In the genomic region with DNA sequence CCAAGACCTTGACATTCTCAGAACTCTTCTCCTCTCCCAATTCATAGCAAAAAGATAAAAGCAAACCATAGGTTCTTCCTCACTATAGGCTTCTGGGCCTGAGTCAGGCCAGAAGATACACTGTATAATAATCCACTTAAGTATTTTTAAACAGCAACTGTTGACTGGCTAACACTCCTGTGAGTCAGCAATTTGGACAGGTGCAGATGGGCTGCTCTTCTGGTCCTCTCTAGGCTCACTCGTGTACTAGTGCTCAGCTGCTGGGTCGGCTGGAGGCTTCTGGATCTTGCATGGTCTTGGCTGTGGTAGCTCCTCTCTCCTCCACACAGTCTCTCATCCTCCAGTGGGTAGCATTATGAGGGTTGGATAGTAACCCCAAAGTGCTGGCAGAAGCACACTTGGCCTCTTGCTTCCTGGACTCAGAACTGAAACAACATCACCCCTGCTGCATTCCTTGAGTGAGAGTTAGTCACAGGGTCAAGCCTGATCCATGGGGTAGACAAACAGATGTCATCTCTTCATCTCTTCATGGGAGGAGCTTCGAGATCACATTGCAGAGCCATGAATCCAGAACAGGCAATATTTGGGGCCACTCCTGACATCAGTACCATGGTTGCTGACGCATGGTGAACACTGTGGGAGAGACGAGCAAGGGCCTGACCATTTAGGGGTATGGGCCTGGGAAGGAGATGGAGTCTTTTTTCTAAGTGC, we compare ENCODE assay signal across 14 cellular contexts.
"Had no signal": no experiment of that assay in that cellular context is flagged by ENCODE, and none has a peak within 500 bp of the region (broad histone marks: within the 10 kb centered on the region; RNA-seq: fewer than 3 reads in every experiment).

No MANE protein-coding gene starts in this region.

- H3K36me3 ChIP-seq: left ventricle myocardium inferior, right atrium auricular region, uterus had no signal

- H3K9me3 ChIP-seq: left ventricle myocardium inferior, right atrium auricular region, uterus had no signal

- ATAC-seq: activated CD4-positive, alpha-beta T cell treated with anti-CD3 and anti-CD28 coated beads for 36 hours; activated T-cell treated with anti-CD3 and anti-CD28 coated beads, Interleukin-2, amount 50 U/mL, for 4 hours; naive thymus-derived CD8-positive, alpha-beta T cell had no signal

- H3K36me3 Mint-ChIP-seq: activated naive CD8-positive, alpha-beta T cell had no signal

- H3K27me3 ChIP-seq: right atrium auricular region, uterus had no signal

- H3K27ac ChIP-seq: left ventricle myocardium inferior, right atrium auricular region, uterus had no signal

- H3K4me1 ChIP-seq: left ventricle myocardium inferior, right atrium auricular region, uterus had no signal

- H3K4me3 ChIP-seq: left ventricle myocardium inferior, right atrium auricular region, smooth muscle cell, uterus had no signal

- H3K27me3 Mint-ChIP-seq: activated CD4-positive, alpha-beta memory T cell treated with anti-CD3 and anti-CD28 coated beads, Interleukin-2, amount 10 ng/mL, durations not matched to agents 7 days and 5 days; activated CD4-positive, alpha-beta T cell treated with anti-CD3 and anti-CD28 coated beads for 36 hours; activated naive CD8-positive, alpha-beta T cell; naive thymus-derived CD8-positive, alpha-beta T cell had no signal

- H3K4me1 Mint-ChIP-seq: activated CD4-positive, alpha-beta memory T cell treated with anti-CD3 and anti-CD28 coated beads, Interleukin-2, amount 10 ng/mL, durations not matched to agents 7 days and 5 days; activated CD4-positive, alpha-beta T cell treated with anti-CD3 and anti-CD28 coated beads for 36 hours; naive thymus-derived CD8-positive, alpha-beta T cell had no signal

- DNase-seq: activated CD4-positive, alpha-beta memory T cell treated with anti-CD3 and anti-CD28 coated beads, Interleukin-2, amount 10 ng/mL, durations not matched to agents 7 days and 5 days; activated CD4-positive, alpha-beta T cell treated with anti-CD3 and anti-CD28 coated beads for 36 hours; activated effector memory CD4-positive, alpha-beta T cell treated with anti-CD3 and anti-CD28 coated beads, Interleukin-2, amount 50 U/mL, for 16 hours; activated T-cell treated with anti-CD3 and anti-CD28 coated beads, Interleukin-2, amount 50 U/mL, for 4 hours; amniotic stem cell; caudate nucleus; erythroblast; left ventricle myocardium inferior; naive thymus-derived CD8-positive, alpha-beta T cell; uterus had no signal

- H3K27ac Mint-ChIP-seq: activated CD4-positive, alpha-beta memory T cell treated with anti-CD3 and anti-CD28 coated beads, Interleukin-2, amount 10 ng/mL, durations not matched to agents 7 days and 5 days; activated CD4-positive, alpha-beta T cell treated with anti-CD3 and anti-CD28 coated beads for 36 hours; activated naive CD8-positive, alpha-beta T cell; naive thymus-derived CD8-positive, alpha-beta T cell; T-helper 1 cell treated with Interleukin-12 subunit alpha and Interleukin-12 subunit beta and Interleukin-4 antibody, amounts not matched to agents 30 μg/mL and 1 μg/mL, for 36 hours had no signal

- H3K4me3 Mint-ChIP-seq: activated CD4-positive, alpha-beta memory T cell treated with anti-CD3 and anti-CD28 coated beads, Interleukin-2, amount 10 ng/mL, durations not matched to agents 7 days and 5 days; activated CD4-positive, alpha-beta T cell treated with anti-CD3 and anti-CD28 coated beads for 36 hours; activated naive CD8-positive, alpha-beta T cell; activated T-cell treated with anti-CD3 and anti-CD28 coated beads, Interleukin-2, amount 50 U/mL, for 4 hours; naive thymus-derived CD8-positive, alpha-beta T cell; T-helper 1 cell treated with Interleukin-12 subunit alpha and Interleukin-12 subunit beta and Interleukin-4 antibody, amounts not matched to agents 30 μg/mL and 1 μg/mL, for 36 hours had no signal

- H3K4me2 ChIP-seq: smooth muscle cell had no signal
